In the genomic region with DNA sequence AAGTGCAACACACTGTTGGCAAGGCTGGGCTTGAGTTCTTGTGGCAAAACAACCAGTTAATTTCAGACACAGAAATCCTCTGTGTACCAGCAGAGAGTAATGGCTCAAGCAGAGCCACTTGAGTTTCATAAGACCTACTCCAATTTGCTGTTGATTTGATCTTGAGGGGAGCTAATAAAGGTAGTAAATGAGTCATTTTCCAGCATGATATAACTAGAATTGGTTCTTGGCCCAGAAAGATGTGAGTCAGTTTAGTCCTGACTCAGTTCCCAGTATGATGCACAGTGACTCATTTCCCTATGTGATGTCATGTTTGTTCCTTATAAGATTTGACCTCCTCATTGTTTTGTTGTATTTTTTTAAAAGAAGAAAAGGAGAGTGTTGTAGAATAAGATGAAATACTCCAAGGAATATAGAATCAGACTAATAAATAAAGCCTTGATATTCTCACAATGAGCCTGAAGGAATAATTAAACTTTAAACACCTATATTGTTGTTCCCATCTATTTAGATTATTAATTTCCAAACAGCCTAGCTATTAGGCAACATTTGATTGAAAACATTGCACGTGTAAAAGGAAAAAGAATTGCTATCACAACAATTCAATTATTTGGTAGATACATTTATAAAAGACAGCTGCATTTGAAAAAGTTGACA, we compare ENCODE assay signal across 8 cellular contexts.
DNase-seq lines count a peak whose midpoint lies in the region; ATAC-seq, FAIRE-seq and TF ChIP-seq lines count a peak whose summit lies in the region.

No MANE protein-coding gene starts in this region.

- H3K36me3 ChIP-seq in hepatocyte (replicated peaks; ENCODE audit: insufficient read depth, low read depth) (no peaks in the 10 kb centered on the region), thoracic aorta (no peaks in the 10 kb centered on the region)

- H3K27ac ChIP-seq in hepatocyte (peak overlapping the region; percentile 27), thoracic aorta (peak overlapping the region in 1 of 2 donors; percentile 63)

- FAIRE-seq in H54 (lab: Jason Lieb, UNC) = peak; percentile 98

- no peak for TF ChIP-seq CTCF in hepatocyte (IDR thresholded peaks at IDR 0.05; ENCODE audit: poor library complexity)
- TF ChIP-seq CTCF in thoracic aorta (IDR thresholded peaks at IDR 0.05) = no peak

- H3K9me2 ChIP-seq in hepatocyte (replicated peaks; ENCODE audit: insufficient read depth) = no peaks in the 10 kb centered on the region

- H3K36me3 Mint-ChIP-seq in activated naive CD8-positive, alpha-beta T cell treated with anti-CD3 and anti-CD28 coated beads, Interleukin-2, amount 10 ng/mL, durations not matched to agents 7 days and 5 days = peaks cover 2% of the 10 kb centered on the region

- peaks cover 19% of the 10 kb centered on the region for H3K4me1 ChIP-seq in hepatocyte (ENCODE audit: insufficient read depth)
- peaks cover 20 to 37% of the 10 kb centered on the region in 2 donors for H3K4me1 ChIP-seq in thoracic aorta (ENCODE audit: control insufficient read depth in 1 of 2, low read depth in 2 of 2)

- no peaks in the 10 kb centered on the region for H4K20me1 ChIP-seq in hepatocyte (ENCODE audit: insufficient read depth, poor library complexity, severe bottlenecking)

- 88% methylated on average over 1 of the region's 1 CpG for WGBS in hepatocyte (ENCODE audit: low lambda C conversion rate, missing lambda C conversion rate)

- H3K4me2 ChIP-seq in hepatocyte = no peak overlapping the region

- no peak overlapping the region for H3K4me3 Mint-ChIP-seq in activated naive CD8-positive, alpha-beta T cell treated with anti-CD3 and anti-CD28 coated beads, Interleukin-2, amount 10 ng/mL, durations not matched to agents 7 days and 5 days

- H3K79me2 ChIP-seq in hepatocyte = no peaks in the 10 kb centered on the region

- intact Hi-C loops in posterior vena cava (cut with DNase I) = loop anchor here in 1 of 2 donors (10.0 kb wide), 1 partner anchor 73 kb away; no protein-coding TSS in a partner anchor

- H3K27me3 ChIP-seq in hepatocyte (no peaks in the 10 kb centered on the region), thoracic aorta (replicated peaks; ENCODE audit: insufficient read depth) (no peaks in the 10 kb centered on the region)

- no peak for TF ChIP-seq POLR2A in H54 (IDR thresholded peaks at IDR 0.05; ENCODE audit: low read depth, low read length)

- no peak overlapping the region for H3K4me3 ChIP-seq in hepatocyte
- no peak overlapping the region for H3K4me3 ChIP-seq in thoracic aorta

- no peaks in the 10 kb centered on the region for H3K27me3 Mint-ChIP-seq in activated naive CD8-positive, alpha-beta T cell treated with anti-CD3 and anti-CD28 coated beads, Interleukin-2, amount 10 ng/mL, durations not matched to agents 7 days and 5 days

- POLR2A ChIA-PET in activated naive CD8-positive, alpha-beta T cell treated with anti-CD3 and anti-CD28 coated beads, Interleukin-2, amount 10 ng/mL, durations not matched to agents 7 days and 5 days (lab: Charles Lee) = no interaction called here

- no peaks in the 10 kb centered on the region for H3K9me3 Mint-ChIP-seq in activated naive CD8-positive, alpha-beta T cell treated with anti-CD3 and anti-CD28 coated beads, Interleukin-2, amount 10 ng/mL, durations not matched to agents 7 days and 5 days

- no peak overlapping the region for H3K27ac Mint-ChIP-seq in activated naive CD8-positive, alpha-beta T cell treated with anti-CD3 and anti-CD28 coated beads, Interleukin-2, amount 10 ng/mL, durations not matched to agents 7 days and 5 days

- H3K4me1 Mint-ChIP-seq in activated naive CD8-positive, alpha-beta T cell treated with anti-CD3 and anti-CD28 coated beads, Interleukin-2, amount 10 ng/mL, durations not matched to agents 7 days and 5 days = peaks cover 14% of the 10 kb centered on the region

- no peak overlapping the region for H2AFZ ChIP-seq in hepatocyte

- peak; percentile 34 for DNase-seq in DMS 273 (lab: John Stamatoyannopoulos, UW; ENCODE audit: unreplicated experiment)
- no peak for DNase-seq in DMS 273 treated with DMSO at 0.1 percent for 48 hours (lab: John Stamatoyannopoulos, UW)
- DNase-seq in H54 (ENCODE audit: insufficient read length, low spot score) = peak; percentile 60
- DNase-seq in MV-4-11 (lab: John Stamatoyannopoulos, UW) = peak; percentile 90
- no peak for DNase-seq in activated naive CD8-positive, alpha-beta T cell treated with anti-CD3 and anti-CD28 coated beads, Interleukin-2, amount 10 ng/mL, durations not matched to agents 7 days and 5 days
- peak; percentile 67 for DNase-seq in hepatocyte (ENCODE audit: low spot score)
- no peak for DNase-seq in thoracic aorta (ENCODE audit: low spot score)
- DNase-seq in posterior vena cava (ENCODE audit: low spot score) = no peak

- ATAC-seq in activated naive CD8-positive, alpha-beta T cell treated with anti-CD3 and anti-CD28 coated beads, Interleukin-2, amount 10 ng/mL, durations not matched to agents 7 days and 5 days (ENCODE audit: low read depth) = peak; percentile 70
- peak; percentile 97 for ATAC-seq in thoracic aorta (ENCODE audit: insufficient number of reproducible peaks, low FRiP score, low read depth)

- no peaks in the 10 kb centered on the region for H3K9me3 ChIP-seq in hepatocyte (ENCODE audit: low read depth)
- H3K9me3 ChIP-seq in thoracic aorta = no peaks in the 10 kb centered on the region

Comparison
In these comparisons a context has a peak if more than half of its experiments do, and no peak if none do; other contexts are left out.
1. DNase-seq: peak in DMS 273 (single experiment), H54 (single experiment), MV-4-11 (single experiment) and hepatocyte (single experiment); none in DMS 273 treated with DMSO at 0.1 percent for 48 hours (single experiment), activated naive CD8-positive, alpha-beta T cell treated with anti-CD3 and anti-CD28 coated beads, Interleukin-2, amount 10 ng/mL, durations not matched to agents 7 days and 5 days (single experiment), thoracic aorta (single experiment) and posterior vena cava (single experiment).